In genomic region chr9:135410831-135411473, GRCh38 we compare ENCODE assay signal across 33 cellular contexts.
A peak's percentile ranks its signal among the peaks of the same experiment; 100 is the strongest.
DNase-seq lines count a peak whose midpoint lies in the region; ATAC-seq, FAIRE-seq and TF ChIP-seq lines count a peak whose summit lies in the region.
"Had no signal": no experiment of that assay in that cellular context is flagged by ENCODE, and none has a peak within 500 bp of the region (broad histone marks: within the 10 kb centered on the region; RNA-seq: fewer than 3 reads in every experiment).

No MANE protein-coding gene starts in this region.

- BruUV-seq in HepG2 (replicated peaks; lab: Mats Ljungman, UMichigan) (no TSS peak), PC-3 (replicated peaks; lab: Mats Ljungman, UMichigan) (no TSS peak)

- H2BK120ac ChIP-seq in mesendoderm (ENCODE audit: low read depth, low read length), result no peak overlapping the region

- H3K27ac Mint-ChIP-seq in WTC11, result no peak overlapping the region
- H3K27ac Mint-ChIP-seq: activated CD8-positive, alpha-beta T cell treated with anti-CD3 and anti-CD28 coated beads, Interleukin-2, amount 10 ng/mL, durations not matched to agents 7 days and 5 days; activated naive CD8-positive, alpha-beta T cell; CD8-positive, alpha-beta T cell; IgD-negative memory B cell; memory B cell; nephron progenitor cell; T-helper 17 cell had no signal

- H2AFZ ChIP-seq in HepG2 (ENCODE audit: low read length) (no peak overlapping the region), PC-3 (ENCODE audit: low read length) (no peak overlapping the region)

- POLR2A ChIA-PET in HepG2 (lab: Yijun Ruan, JAX) (no interaction called here), WTC11 (lab: Charles Lee) (interaction anchor here (0.6 to 0.7 kb wide), 3 partner anchors 58 to 259 kb away, joined by 3 to 4 read pairs (median 3); no protein-coding TSS in a partner anchor), PC-3 (lab: Charles Lee; ENCODE audit: unreplicated experiment) (no interaction called here)

- intact Hi-C loops in HepG2 (cut with micrococcal nuclease; ENCODE audit: unreplicated experiment) (no loop called here), right lobe of liver (cut with DNase I) (loop anchor here (5.0 to 10.0 kb wide), 2 partner anchors 324 to 716 kb away; partner anchors contain the start of gene OLFM1 (in 2 of the 2)), PC-3 (cut with micrococcal nuclease) (no loop called here)

- H3K36me3 ChIP-seq in HepG2 (replicated peaks in 1 of 2; ENCODE audit: control insufficient read depth in 1 of 2, insufficient read depth in 2 of 2, low read length in 2 of 2) (no peaks in the 10 kb centered on the region), right lobe of liver (no peaks in the 10 kb centered on the region), mesendoderm (ENCODE audit: control insufficient read depth, insufficient read depth, low read length) (no peaks in the 10 kb centered on the region), PC-3 (ENCODE audit: low read depth, low read length) (no peaks in the 10 kb centered on the region)
- H3K36me3 ChIP-seq: BE2C, HAP-1, pancreas had no signal

- H3K56ac ChIP-seq in mesendoderm (ENCODE audit: low read length), result no peak overlapping the region

- no peaks in the 10 kb centered on the region for H3K9me3 ChIP-seq in HepG2 (ENCODE audit: low read length)
- no peaks in the 10 kb centered on the region for H3K9me3 ChIP-seq in right lobe of liver
- H3K9me3 ChIP-seq in PC-3 (ENCODE audit: low read length), result no peaks in the 10 kb centered on the region
- H3K9me3 ChIP-seq: BE2C, HAP-1, pancreas had no signal

- TF ChIP-seq CTCF in HepG2 (CRISPR knock-in tag; IDR thresholded peaks at IDR 0.05), result peak; percentile 42
- TF ChIP-seq CTCF in right lobe of liver (IDR thresholded peaks at IDR 0.05), result no peak
- TF ChIP-seq CTCF in WTC11 (IDR thresholded peaks at IDR 0.05), result no peak
- TF ChIP-seq CTCF in PC-3 (conservative IDR thresholded peaks at IDR 0.05; ENCODE audit: low read depth, low read length), result no peak

- TF ChIP-seq EP300 in HepG2 (IDR thresholded peaks at IDR 0.05; ENCODE audit: low read depth in 2 of 2, low read length in 2 of 2) (no peak), HepG2 (CRISPR knock-in tag; IDR thresholded peaks at IDR 0.05; ENCODE audit: borderline replicate concordance) (no peak)

- no peak overlapping the region for H2AK5ac ChIP-seq in mesendoderm (ENCODE audit: low read length)

- no peak overlapping the region for H4K5ac ChIP-seq in mesendoderm (ENCODE audit: low read length)

- CTCF ChIA-PET in HepG2 (lab: Yijun Ruan, JAX; ENCODE audit: low intra/inter-chr PET ratio, low total read pairs) (interaction anchor here (4.7 kb wide), 1 partner anchor 325 kb away, joined by 62 read pairs; the partner anchor contains the start of gene OLFM1), WTC11 (lab: Charles Lee) (interaction anchor here (0.6 to 5.0 kb wide), 22 partner anchors 30 to 1301 kb away, joined by 3 to 46 read pairs (median 3); partner anchors contain the start of gene OLFM1), PC-3 (lab: Charles Lee) (interaction anchor here (0.7 kb wide), 1 partner anchor 9 kb away, joined by 9 read pairs; no protein-coding TSS in a partner anchor)

- H3K4me3 ChIP-seq in HepG2 (replicated peaks in 1 of 3; ENCODE audit: insufficient read depth in 1 of 3, low read depth in 2 of 3, low read length in 3 of 3) (no peak overlapping the region), right lobe of liver (no peak overlapping the region), mesendoderm (ENCODE audit: low read length) (no peak overlapping the region), PC-3 (ENCODE audit: low read length) (no peak overlapping the region)
- H3K4me3 ChIP-seq: HAP-1, pancreas had no signal

- H3K9ac ChIP-seq in HepG2 (ENCODE audit: insufficient read depth, low read depth, low read length), result no peak overlapping the region
- H3K9ac ChIP-seq in mesendoderm (ENCODE audit: low read length), result no peak overlapping the region
- no peak overlapping the region for H3K9ac ChIP-seq in PC-3 (ENCODE audit: low read length)

- H4K20me1 ChIP-seq in HepG2 (ENCODE audit: insufficient read depth, low read length), result no peaks in the 10 kb centered on the region; the same call in 1 of the 2 replicates
- no peaks in the 10 kb centered on the region for H4K20me1 ChIP-seq in PC-3 (ENCODE audit: low read length)

- H2BK15ac ChIP-seq in mesendoderm (replicated peaks; ENCODE audit: low read depth), result no peak overlapping the region

- H3K27me3 Mint-ChIP-seq in WTC11 (ENCODE audit: low read depth), result no peaks in the 10 kb centered on the region

- no peaks in the 10 kb centered on the region for H3K79me1 ChIP-seq in mesendoderm (ENCODE audit: low read length)

- H3K23ac ChIP-seq in mesendoderm (ENCODE audit: low read length), result no peak overlapping the region

- WGBS in HepG2 (ENCODE audit: low lambda C conversion rate), result 2% methylated on average over 15 of the region's 20 CpGs
- 66% methylated on average over 5 of the region's 20 CpGs for WGBS in right lobe of liver (ENCODE audit: insufficient coverage, low coverage, low lambda C conversion rate, missing lambda C conversion rate)
- no CpG with 5 or more reads among the region's 20 CpGs for WGBS in mesendoderm (ENCODE audit: extremely low coverage, insufficient coverage, low lambda C conversion rate)

- in situ Hi-C loops in HepG2 (cut with HindIII; ENCODE audit: extremely low pct_ligation_motif_present, low pct_unique_long_range_greater_than_20kb), result loop anchor here (5.0 kb wide), 1 partner anchor 324 kb away; the partner anchor contains the start of gene OLFM1

- H3K27ac ChIP-seq in HepG2 (ENCODE audit: extremely low read length, insufficient read depth, low read length) (no peak overlapping the region), right lobe of liver (no peak overlapping the region), mesendoderm (ENCODE audit: low read depth, low read length) (no peak overlapping the region), PC-3 (ENCODE audit: low read length) (no peak overlapping the region)
- H3K27ac ChIP-seq: epithelial cell of prostate, pancreas had no signal

- H3K4me1 ChIP-seq in HepG2 (ENCODE audit: insufficient read depth, low read length) (no peaks in the 10 kb centered on the region), right lobe of liver (peaks cover 0 to 5% (median 0%) of the 10 kb centered on the region in 4 donors), mesendoderm (ENCODE audit: control insufficient read depth, low read depth, low read length) (no peaks in the 10 kb centered on the region), PC-3 (ENCODE audit: insufficient read depth, low read length) (no peaks in the 10 kb centered on the region)
- H3K4me1 ChIP-seq: BE2C, HAP-1, pancreas had no signal

- H2BK5ac ChIP-seq in mesendoderm (ENCODE audit: low read length), result no peak overlapping the region

- FAIRE-seq in HepG2 (lab: Jason Lieb, UNC), result no peak
- FAIRE-seq: pancreas, small intestine, urothelium cell line had no signal

- H3K4me2 ChIP-seq in HepG2 (ENCODE audit: low read depth, low read length) (peak overlapping the region; percentile 23; the same call in 1 of the 2 replicates), mesendoderm (ENCODE audit: low read length) (no peak overlapping the region), PC-3 (ENCODE audit: low read length) (no peak overlapping the region)

- TF ChIP-seq POLR2A in HepG2 (IDR thresholded peaks at IDR 0.05; ENCODE audit: insufficient read depth in 1 of 2, low read depth in 2 of 2, low read length in 2 of 2), result no peak
- no peak for TF ChIP-seq POLR2A in right lobe of liver (IDR thresholded peaks at IDR 0.05)

- peak; percentile 7 for DNase-seq in HepG2 (ENCODE audit: low spot score)
- no peak for DNase-seq in right lobe of liver
- DNase-seq in WTC11 (ENCODE audit: low spot score), result peak; percentile 36
- DNase-seq in mesendoderm, result peak; percentile 21
- DNase-seq in Ammon's horn (ENCODE audit: low spot score), result no peak
- no peak for DNase-seq in stimulated activated naive CD8-positive, alpha-beta T cell treated with anti-CD3 and anti-CD28 coated beads, Interleukin-15, Interleukin-2, amounts not matched to agents 100 U/mL and 50 U/mL, for 24 hours
- no peak for DNase-seq in PC-3
- DNase-seq: ACHN; activated CD8-positive, alpha-beta T cell treated with anti-CD3 and anti-CD28 coated beads, Interleukin-2, amount 10 ng/mL, durations not matched to agents 7 days and 5 days; activated T-cell treated with anti-CD3 and anti-CD28 coated beads for 4 hours; BE2C; CD8-positive, alpha-beta T cell; DMS 273 treated with DMSO at 0.1 percent for 48 hours; effector CD8-positive, alpha-beta T cell; EL; hypothalamus; NCI-H1048; NCI-H1694 treated with DMSO at 0.1 percent for 48 hours; NCI-H446 treated with DMSO at 0.1 percent for 48 hours; NCI-H774; nephron progenitor cell; pancreas; retina; small intestine; stimulated activated naive CD4-positive, alpha-beta T cell treated with Interleukin-2 at 50 U/mL for 16 hours; T-helper 17 cell had no signal

- H3K4me1 Mint-ChIP-seq in WTC11, result no peaks in the 10 kb centered on the region
- H3K4me1 Mint-ChIP-seq: IgD-negative memory B cell, memory B cell, nephron progenitor cell had no signal

- no peaks in the 10 kb centered on the region for H3K36me3 Mint-ChIP-seq in WTC11
- H3K36me3 Mint-ChIP-seq: activated naive CD8-positive, alpha-beta T cell; CD8-positive, alpha-beta T cell; IgD-negative memory B cell; memory B cell had no signal

- H3K9me2 ChIP-seq in PC-3 (replicated peaks; ENCODE audit: low read length), result no peaks in the 10 kb centered on the region

- no peaks in the 10 kb centered on the region for H3F3A ChIP-seq in PC-3 (ENCODE audit: low read length, unreplicated experiment)

- H3K27me3 ChIP-seq in HepG2 (ENCODE audit: control insufficient read depth in 1 of 2, insufficient read depth in 2 of 2, low read length in 2 of 2) (peaks cover 5 to 53% of the 10 kb centered on the region in 2 experiments), right lobe of liver (no peaks in the 10 kb centered on the region), mesendoderm (ENCODE audit: insufficient read depth, low read length, poor library complexity) (no peaks in the 10 kb centered on the region), PC-3 (ENCODE audit: low read length) (peaks cover 8% of the 10 kb centered on the region; the same call in 1 of the 2 replicates)
- H3K27me3 ChIP-seq: BE2C, pancreas had no signal

- H4K8ac ChIP-seq in mesendoderm (ENCODE audit: low read depth, low read length), result no peak overlapping the region

- ATAC-seq in HepG2 (peak; percentile 65), right lobe of liver (no peak), WTC11 (peak; percentile 40), PC-3 (no peak)
- no peak for ATAC-seq in stimulated activated naive CD8-positive, alpha-beta T cell treated with anti-CD3 and anti-CD28 coated beads, Interleukin-15, Interleukin-2, amounts not matched to agents 100 U/mL and 50 U/mL, for 24 hours
- ATAC-seq: activated CD8-positive, alpha-beta T cell treated with anti-CD3 and anti-CD28 coated beads, Interleukin-2, amount 10 ng/mL, durations not matched to agents 7 days and 5 days; CD8-positive, alpha-beta T cell; pancreas; Right ventricle myocardium inferior; T-helper 17 cell had no signal

- TF ChIP-seq RAD21 in HepG2 (CRISPR knock-in tag; IDR thresholded peaks at IDR 0.05), result no peak

- no peak overlapping the region for H3K4ac ChIP-seq in mesendoderm (ENCODE audit: low read depth, low read length)

- no peak overlapping the region for H3K18ac ChIP-seq in mesendoderm (ENCODE audit: low read length)

- H3K9me3 Mint-ChIP-seq in WTC11, result peaks cover 9% of the 10 kb centered on the region
- H3K9me3 Mint-ChIP-seq: CD8-positive, alpha-beta T cell; memory B cell; nephron progenitor cell had no signal

- H3K4me3 Mint-ChIP-seq in WTC11, result no peak overlapping the region
- H3K4me3 Mint-ChIP-seq: activated CD8-positive, alpha-beta T cell treated with anti-CD3 and anti-CD28 coated beads, Interleukin-2, amount 10 ng/mL, durations not matched to agents 7 days and 5 days; activated naive CD8-positive, alpha-beta T cell; CD8-positive, alpha-beta T cell; IgD-negative memory B cell; memory B cell; nephron progenitor cell; T-helper 17 cell had no signal

- H3K79me2 ChIP-seq in HepG2 (ENCODE audit: insufficient read depth, low read length), result no peaks in the 10 kb centered on the region
- no peaks in the 10 kb centered on the region for H3K79me2 ChIP-seq in mesendoderm (ENCODE audit: control insufficient read depth, insufficient read depth, low read length)
- no peaks in the 10 kb centered on the region for H3K79me2 ChIP-seq in PC-3 (ENCODE audit: low read length)

Comparison
In these comparisons a context has a peak if more than half of its experiments do, and no peak if none do; other contexts are left out.
1. ATAC-seq: peak in HepG2 (single experiment) and WTC11 (single experiment); none in right lobe of liver (0 of 4), stimulated activated naive CD8-positive, alpha-beta T cell treated with anti-CD3 and anti-CD28 coated beads, Interleukin-15, Interleukin-2, amounts not matched to agents 100 U/mL and 50 U/mL, for 24 hours (single experiment) and PC-3 (single experiment).
2. DNase-seq: peak in HepG2 (single experiment), WTC11 (single experiment) and mesendoderm (single experiment); none in right lobe of liver (0 of 3), Ammon's horn (single experiment), stimulated activated naive CD8-positive, alpha-beta T cell treated with anti-CD3 and anti-CD28 coated beads, Interleukin-15, Interleukin-2, amounts not matched to agents 100 U/mL and 50 U/mL, for 24 hours (single experiment) and PC-3 (single experiment).
3. intact Hi-C loops: an anchor here in right lobe of liver (5.0 to 10.0 kb wide); none called in HepG2 and PC-3.
4. Of the 50 proteins assayed by ChIP-seq in both HepG2 and WTC11: peak only in HepG2: CTCF; only in WTC11: none; in both: none; in neither: 49.